In the genomic region with DNA sequence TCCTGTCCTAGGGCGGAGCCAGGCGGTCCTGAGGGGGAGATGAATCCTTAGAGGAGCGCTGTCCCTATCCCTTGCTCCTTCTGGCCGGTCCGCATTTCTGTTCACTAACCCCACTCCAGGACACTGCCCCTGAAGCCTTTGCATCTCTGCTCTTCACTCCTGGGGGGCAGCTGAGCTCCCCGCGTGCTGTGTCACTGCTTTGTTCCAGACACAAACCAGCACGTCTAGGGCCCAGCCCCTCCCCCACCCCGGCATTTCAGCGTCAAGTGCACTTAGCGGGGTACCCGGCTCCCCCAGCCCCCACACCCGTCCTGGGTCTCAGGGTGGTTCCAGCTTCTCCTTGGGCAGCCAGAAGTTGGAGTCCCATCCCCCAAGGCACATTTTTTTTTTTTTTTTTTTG, we compare ENCODE assay signal across 10 cellular contexts. TPM values are rescaled to one million over a fixed set of nuclear protein-coding genes. Genes with fewer than 3 reads are reported as not detected.
DNase-seq lines count a peak whose midpoint lies in the region; ATAC-seq, FAIRE-seq and TF ChIP-seq lines count a peak whose summit lies in the region.
"Had no signal": no experiment of that assay in that cellular context is flagged by ENCODE, and none has a peak within 500 bp of the region (broad histone marks: within the 10 kb centered on the region; RNA-seq: fewer than 3 reads in every experiment).

No MANE protein-coding gene starts in this region.

- no peak for DNase-seq in activated naive CD4-positive, alpha-beta T cell treated with anti-CD3 and anti-CD28 coated beads for 36 hours
- DNase-seq in activated naive CD4-positive, alpha-beta T cell treated with Interleukin-2 at 50 U/mL for 16 hours, result no peak
- DNase-seq in central memory CD8-positive, alpha-beta T cell (ENCODE audit: low spot score in 2 of 2), result no peak
- no peak for DNase-seq in mesothelial cell of epicardium (ENCODE audit: low spot score in 2 of 2, unreplicated experiment in 2 of 2)
- DNase-seq in D721Med (ENCODE audit: insufficient read length, low spot score), result no peak

- peak overlapping the region; percentile 43 for H3K4me3 Mint-ChIP-seq in activated naive CD4-positive, alpha-beta T cell treated with anti-CD3 and anti-CD28 coated beads for 36 hours
- peak overlapping the region; percentile 85 for H3K4me3 Mint-ChIP-seq in central memory CD8-positive, alpha-beta T cell
- H3K4me3 Mint-ChIP-seq in mesothelial cell of epicardium, result peak overlapping the region; percentile 46

- intact Hi-C loops in activated naive CD4-positive, alpha-beta T cell treated with anti-CD3 and anti-CD28 coated beads for 36 hours (cut with micrococcal nuclease), result loop anchor here (1.0 to 5.0 kb wide), 4 partner anchors 34 to 467 kb away; no protein-coding TSS in a partner anchor

- FAIRE-seq in D721Med (lab: Jason Lieb, UNC), result no peak

- H3K27me3 Mint-ChIP-seq in activated naive CD4-positive, alpha-beta T cell treated with anti-CD3 and anti-CD28 coated beads for 36 hours (ENCODE audit: low read depth), result peaks cover 9% of the 10 kb centered on the region
- no peaks in the 10 kb centered on the region for H3K27me3 Mint-ChIP-seq in central memory CD8-positive, alpha-beta T cell
- peaks cover 46% of the 10 kb centered on the region for H3K27me3 Mint-ChIP-seq in mesothelial cell of epicardium (ENCODE audit: low read depth)

- H3K27ac ChIP-seq in temporal lobe (ENCODE audit: low read depth, low read length), result peak overlapping the region; percentile 93
- H3K27ac ChIP-seq: epithelial cell of prostate had no signal

- H3K9me3 Mint-ChIP-seq in activated naive CD4-positive, alpha-beta T cell treated with anti-CD3 and anti-CD28 coated beads for 36 hours, result no peaks in the 10 kb centered on the region
- no peaks in the 10 kb centered on the region for H3K9me3 Mint-ChIP-seq in central memory CD8-positive, alpha-beta T cell
- H3K9me3 Mint-ChIP-seq in mesothelial cell of epicardium, result no peaks in the 10 kb centered on the region

- H3K27ac Mint-ChIP-seq in activated naive CD4-positive, alpha-beta T cell treated with anti-CD3 and anti-CD28 coated beads for 36 hours, result no peak overlapping the region
- H3K27ac Mint-ChIP-seq in central memory CD8-positive, alpha-beta T cell (ENCODE audit: low read depth), result no peak overlapping the region
- H3K27ac Mint-ChIP-seq in mesothelial cell of epicardium, result no peak overlapping the region

- CTCF ChIA-PET in activated naive CD4-positive, alpha-beta T cell treated with anti-CD3 and anti-CD28 coated beads for 36 hours (lab: Charles Lee), result interaction anchor here (0.9 to 8.6 kb wide), 13 partner anchors 9 to 317 kb away, joined by 3 to 91 read pairs (median 5); partner anchors contain the start of genes ABHD15 and ANKRD13B

- no peak for ATAC-seq in central memory CD8-positive, alpha-beta T cell (replicated peaks; ENCODE audit: extremely low read depth, poor library complexity, severe bottlenecking)
- no peak for ATAC-seq in GM19328 (IDR thresholded peaks at IDR 0.05; ENCODE audit: unreplicated experiment)
- ATAC-seq in HG03342 (IDR thresholded peaks at IDR 0.05; ENCODE audit: unreplicated experiment), result no peak
- ATAC-seq: Panc1 had no signal

- TF ChIP-seq CTCF in mesothelial cell of epicardium (IDR thresholded peaks at IDR 0.05; ENCODE audit: unreplicated experiment) (no peak), D721Med (IDR thresholded peaks at IDR 0.05; ENCODE audit: insufficient read depth, missing control alignments) (no peak)

- peaks cover 40% of the 10 kb centered on the region for H3K4me1 Mint-ChIP-seq in activated naive CD4-positive, alpha-beta T cell treated with anti-CD3 and anti-CD28 coated beads for 36 hours (ENCODE audit: low read depth)
- H3K4me1 Mint-ChIP-seq in central memory CD8-positive, alpha-beta T cell, result peaks cover 41% of the 10 kb centered on the region
- H3K4me1 Mint-ChIP-seq in mesothelial cell of epicardium, result peaks cover 17% of the 10 kb centered on the region

- H3K36me3 Mint-ChIP-seq in activated naive CD4-positive, alpha-beta T cell treated with anti-CD3 and anti-CD28 coated beads for 36 hours (ENCODE audit: low read depth), result no peaks in the 10 kb centered on the region
- H3K36me3 Mint-ChIP-seq in central memory CD8-positive, alpha-beta T cell (ENCODE audit: insufficient read depth), result peaks cover 2% of the 10 kb centered on the region
- H3K36me3 Mint-ChIP-seq in mesothelial cell of epicardium, result no peaks in the 10 kb centered on the region

RNA-seq across cellular contexts. Expression of gene CORO6, which starts 8.9 kb away (rescaled TPM):
- 10 to 100 TPM; 24.8 to 27.3 TPM for total RNA-seq in activated naive CD4-positive, alpha-beta T cell treated with anti-CD3 and anti-CD28 coated beads for 36 hours
- 3.4 to 3.8 TPM (median 3.4 TPM) in 3 replicates for total RNA-seq in mesothelial cell of epicardium
- 0.98 TPM for total RNA-seq in temporal lobe

RNA-seq across cellular contexts. Expression of gene ANKRD13B, which starts 20.9 kb away (rescaled TPM):
- total RNA-seq in activated naive CD4-positive, alpha-beta T cell treated with anti-CD3 and anti-CD28 coated beads for 36 hours, result 10 to 100 TPM; 14.1 to 14.6 TPM
- total RNA-seq in mesothelial cell of epicardium (51.7 to 52.7 TPM (median 52.6 TPM) in 3 replicates), temporal lobe (23.1 TPM)

RNA-seq across cellular contexts. Expression of gene GIT1, which starts 24.4 kb away (rescaled TPM):
- 10 to 100 TPM; 35.5 to 37.5 TPM for total RNA-seq in activated naive CD4-positive, alpha-beta T cell treated with anti-CD3 and anti-CD28 coated beads for 36 hours
- 99.0 to 110 TPM (median 108 TPM) in 3 replicates for total RNA-seq in mesothelial cell of epicardium
- total RNA-seq in temporal lobe, result 42.5 TPM

RNA-seq across cellular contexts. Expression of gene TP53I13, which starts 45.4 kb away (rescaled TPM):
- 10 to 100 TPM; 30.9 to 37.2 TPM for total RNA-seq in activated naive CD4-positive, alpha-beta T cell treated with anti-CD3 and anti-CD28 coated beads for 36 hours
- total RNA-seq in mesothelial cell of epicardium, result 29.9 to 31.2 TPM (median 30.2 TPM) in 3 replicates
- total RNA-seq in temporal lobe, result 4.4 TPM

RNA-seq across cellular contexts. Expression of gene ABHD15, which starts 47.0 kb away (rescaled TPM):
- total RNA-seq in activated naive CD4-positive, alpha-beta T cell treated with anti-CD3 and anti-CD28 coated beads for 36 hours, result 1 to 10 TPM; 3.7 to 4.0 TPM
- 5.2 to 6.1 TPM (median 5.7 TPM) in 3 replicates for total RNA-seq in mesothelial cell of epicardium
- total RNA-seq in temporal lobe, result 0.74 TPM
